Comparison of ENCODE assay signal across 26 cellular contexts in genomic region chr3:115875460-115875859, GRCh38.
"Had no signal": no experiment of that assay in that cellular context is flagged by ENCODE, and none has a peak within 500 bp of the region (broad histone marks: within the 10 kb centered on the region; RNA-seq: fewer than 3 reads in every experiment).

No MANE protein-coding gene starts in this region.

- H3K4me3 Mint-ChIP-seq: dendritic cell treated with granulocyte-macrophage colony-stimulating factor and Interleukin-4, amounts not matched to agents 40 ng/mL and 50 ng/mL, for 4 days; effector memory CD8-positive, alpha-beta T cell; endodermal cell had no signal

- H3K36me3 ChIP-seq: colonic mucosa, esophagus muscularis mucosa, esophagus squamous epithelium, gastrocnemius medialis, gastroesophageal sphincter, heart left ventricle, heart right ventricle had no signal

- H3K27me3 ChIP-seq: colonic mucosa, dorsolateral prefrontal cortex, esophagus muscularis mucosa, esophagus squamous epithelium, foreskin keratinocyte, gastrocnemius medialis, gastroesophageal sphincter, heart left ventricle, heart right ventricle, hepatocyte had no signal

- H3K4me2 ChIP-seq: hepatocyte had no signal

- H3K27ac ChIP-seq: colonic mucosa, coronary artery, dorsolateral prefrontal cortex, epithelial cell of prostate, esophagus muscularis mucosa, esophagus squamous epithelium, foreskin keratinocyte, gastrocnemius medialis, gastroesophageal sphincter, heart left ventricle, heart right ventricle, hepatocyte had no signal

- H3K9me3 ChIP-seq: colonic mucosa, esophagus muscularis mucosa, esophagus squamous epithelium, gastrocnemius medialis, gastroesophageal sphincter, heart left ventricle, heart right ventricle had no signal

- H3K9me3 Mint-ChIP-seq: dendritic cell treated with granulocyte-macrophage colony-stimulating factor and Interleukin-4, amounts not matched to agents 40 ng/mL and 50 ng/mL, for 4 days; effector memory CD8-positive, alpha-beta T cell; endodermal cell had no signal

- H3K4me3 ChIP-seq: colonic mucosa, coronary artery, dorsolateral prefrontal cortex, esophagus muscularis mucosa, esophagus squamous epithelium, gastrocnemius medialis, gastroesophageal sphincter, heart left ventricle, heart right ventricle, hepatocyte had no signal

- H3K4me1 ChIP-seq: colonic mucosa, esophagus squamous epithelium, foreskin keratinocyte, gastrocnemius medialis had no signal

- H3K79me2 ChIP-seq: hepatocyte had no signal

- DNase-seq: colonic mucosa; cortex of kidney; dermis blood vessel endothelial cell; dorsolateral prefrontal cortex; effector CD4-positive, alpha-beta T cell; effector CD8-positive, alpha-beta T cell; effector memory CD4-positive, alpha-beta T cell; effector memory CD8-positive, alpha-beta T cell; endodermal cell; erythroblast; esophagus squamous epithelium; foreskin fibroblast; foreskin keratinocyte; foreskin melanocyte; gastrocnemius medialis; glutamatergic neuron; head of caudate nucleus; heart left ventricle; heart right ventricle had no signal

- ATAC-seq: effector memory CD8-positive, alpha-beta T cell; esophagus mucosa; foreskin keratinocyte; gastrocnemius medialis; gastroesophageal sphincter; heart left ventricle; heart right ventricle had no signal

- H3K27me3 Mint-ChIP-seq: dendritic cell treated with granulocyte-macrophage colony-stimulating factor and Interleukin-4, amounts not matched to agents 40 ng/mL and 50 ng/mL, for 4 days had no signal

- H3K27ac Mint-ChIP-seq: dendritic cell treated with granulocyte-macrophage colony-stimulating factor and Interleukin-4, amounts not matched to agents 40 ng/mL and 50 ng/mL, for 4 days; effector memory CD8-positive, alpha-beta T cell; endodermal cell had no signal

- H2AFZ ChIP-seq: hepatocyte had no signal
